Comparison of ENCODE assay signal across 8 cellular contexts in genomic region chr1:192477630-192478029, GRCh38.
DNase-seq lines count a peak whose midpoint lies in the region; ATAC-seq, FAIRE-seq and TF ChIP-seq lines count a peak whose summit lies in the region.

No MANE protein-coding gene starts in this region.

- no peaks in the 10 kb centered on the region for H3K36me3 Mint-ChIP-seq in astrocyte (ENCODE audit: low read depth, unreplicated experiment)

- H3K4me3 ChIP-seq in astrocyte (ENCODE audit: insufficient read depth, low read depth, low read length) (no peak overlapping the region), kidney epithelial cell (ENCODE audit: low read depth, low read length) (no peak overlapping the region)

- no peaks in the 10 kb centered on the region for H4K20me1 ChIP-seq in astrocyte (ENCODE audit: insufficient read depth, low read length)

- FAIRE-seq in astrocyte (lab: Jason Lieb, UNC): peak; percentile 72

- H2AFZ ChIP-seq in astrocyte (ENCODE audit: low read depth, low read length): no peak overlapping the region

- no peaks in the 10 kb centered on the region for H3K27me3 Mint-ChIP-seq in astrocyte (ENCODE audit: low read depth, unreplicated experiment)

- H3K4me3 Mint-ChIP-seq in astrocyte (ENCODE audit: unreplicated experiment): no peak overlapping the region

- no peak overlapping the region for H3K4me2 ChIP-seq in astrocyte (ENCODE audit: low read length)

- H3K9me3 ChIP-seq in astrocyte (ENCODE audit: insufficient read depth, low read depth, low read length): no peaks in the 10 kb centered on the region

- ATAC-seq in GM21825 (IDR thresholded peaks at IDR 0.05; ENCODE audit: unreplicated experiment) (peak; percentile 75), GM18870 (IDR thresholded peaks at IDR 0.05; ENCODE audit: unreplicated experiment) (no peak)

- H3K9me3 Mint-ChIP-seq in astrocyte (ENCODE audit: unreplicated experiment): peaks cover 4% of the 10 kb centered on the region

- no peak overlapping the region for H3K27ac Mint-ChIP-seq in astrocyte (ENCODE audit: unreplicated experiment)

- H3K79me2 ChIP-seq in astrocyte (ENCODE audit: insufficient read depth, low read length): no peaks in the 10 kb centered on the region

- H3K4me1 ChIP-seq in astrocyte (ENCODE audit: insufficient read depth, low read length): no peaks in the 10 kb centered on the region

- TF ChIP-seq CTCF in astrocyte (IDR thresholded peaks at IDR 0.05; ENCODE audit: insufficient read depth, low read depth, low read length) (peak; percentile 52), kidney epithelial cell (IDR thresholded peaks at IDR 0.05; ENCODE audit: insufficient read depth, low read length, poor library complexity, severe bottlenecking) (peak; percentile 38)

- H3K36me3 ChIP-seq in astrocyte (ENCODE audit: insufficient read depth, low read length) (no peaks in the 10 kb centered on the region), kidney epithelial cell (ENCODE audit: control insufficient read depth, insufficient read depth, low read length) (no peaks in the 10 kb centered on the region)

- DNase-seq in NCI-H2107 treated with DMSO at 0.1 percent for 48 hours (lab: John Stamatoyannopoulos, UW; ENCODE audit: unreplicated experiment) (peak; percentile 16), NCI-H2107 (lab: John Stamatoyannopoulos, UW) (no peak), NCI-H1105 (lab: John Stamatoyannopoulos, UW) (peak; percentile 14), astrocyte (ENCODE audit: low read depth) (peak; percentile 40), kidney epithelial cell (ENCODE audit: low read depth) (no peak), retina (no peak)

- no peak overlapping the region for H3K9ac ChIP-seq in astrocyte (ENCODE audit: low read length)

- H3K27me3 ChIP-seq in astrocyte (ENCODE audit: insufficient read depth, low read length) (no peaks in the 10 kb centered on the region), kidney epithelial cell (ENCODE audit: control insufficient read depth, insufficient read depth, low read length) (no peaks in the 10 kb centered on the region)

- no peak overlapping the region for H3K27ac ChIP-seq in astrocyte (ENCODE audit: low read depth, low read length)

- H3K4me1 Mint-ChIP-seq in astrocyte (ENCODE audit: low read depth, unreplicated experiment): no peaks in the 10 kb centered on the region

Comparison
In these comparisons a context has a peak if more than half of its experiments do, and no peak if none do; other contexts are left out.
1. DNase-seq: peak in NCI-H2107 treated with DMSO at 0.1 percent for 48 hours (single experiment), NCI-H1105 (single experiment) and astrocyte (single experiment); none in NCI-H2107 (single experiment), kidney epithelial cell (single experiment) and retina (single experiment).